Comparison of ENCODE assay signal across 28 cellular contexts in the genomic region with DNA sequence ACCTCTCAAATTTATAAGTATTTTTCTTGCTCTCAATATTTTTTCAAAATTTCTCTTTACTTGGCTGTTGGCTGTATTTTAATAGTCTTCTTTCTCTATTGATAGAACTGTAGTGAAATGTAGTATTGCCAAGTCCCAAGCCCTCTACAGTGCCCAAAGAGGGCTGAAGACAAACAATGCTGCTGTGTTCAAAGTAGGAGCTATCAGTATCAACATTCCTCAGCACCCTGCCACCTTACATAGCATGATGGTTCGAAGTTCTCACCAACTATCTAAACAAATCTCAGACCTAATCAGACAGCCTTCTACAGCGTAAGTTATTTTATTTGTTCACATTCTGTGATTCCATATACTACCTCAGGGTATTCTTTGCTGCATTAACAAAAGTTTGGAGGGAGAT.
"Had no signal": no experiment of that assay in that cellular context is flagged by ENCODE, and none has a peak within 500 bp of the region (broad histone marks: within the 10 kb centered on the region; RNA-seq: fewer than 3 reads in every experiment).

No MANE protein-coding gene starts in this region.

- ATAC-seq: effector memory CD8-positive, alpha-beta T cell; esophagus mucosa; foreskin keratinocyte; gastrocnemius medialis; gastroesophageal sphincter; heart left ventricle; heart right ventricle had no signal

- H3K4me3 ChIP-seq: colonic mucosa, coronary artery, dorsolateral prefrontal cortex, esophagus muscularis mucosa, esophagus squamous epithelium, gastrocnemius medialis, gastroesophageal sphincter, heart left ventricle, heart right ventricle had no signal

- H3K4me1 ChIP-seq: colonic mucosa, esophagus muscularis mucosa, esophagus squamous epithelium, foreskin keratinocyte, gastrocnemius medialis, gastroesophageal sphincter, heart left ventricle, heart right ventricle had no signal

- H3K36me3 ChIP-seq: colonic mucosa had no signal

- DNase-seq: colonic mucosa; cortex of kidney; dermis blood vessel endothelial cell; dorsolateral prefrontal cortex; effector CD4-positive, alpha-beta T cell; effector CD8-positive, alpha-beta T cell; effector memory CD4-positive, alpha-beta T cell; effector memory CD8-positive, alpha-beta T cell; endodermal cell; erythroblast; esophagus squamous epithelium; foreskin fibroblast; foreskin keratinocyte; foreskin melanocyte; gastrocnemius medialis; glutamatergic neuron; head of caudate nucleus; heart left ventricle; heart right ventricle had no signal

- H3K27me3 ChIP-seq: colonic mucosa, dorsolateral prefrontal cortex, esophagus muscularis mucosa, esophagus squamous epithelium, foreskin keratinocyte, gastrocnemius medialis, gastroesophageal sphincter, heart left ventricle, heart right ventricle had no signal

- H3K9me3 ChIP-seq: colonic mucosa, esophagus muscularis mucosa, esophagus squamous epithelium, gastrocnemius medialis, gastroesophageal sphincter, heart left ventricle, heart right ventricle had no signal

- H3K27ac ChIP-seq: colonic mucosa, coronary artery, dorsolateral prefrontal cortex, epithelial cell of prostate, esophagus muscularis mucosa, esophagus squamous epithelium, foreskin keratinocyte, gastrocnemius medialis, gastroesophageal sphincter, heart left ventricle, heart right ventricle had no signal

- FAIRE-seq: colon, endometrium, endothelial cell of umbilical vein, frontal cortex had no signal
